Comparison of ENCODE assay signal across 19 cellular contexts in the genomic region with DNA sequence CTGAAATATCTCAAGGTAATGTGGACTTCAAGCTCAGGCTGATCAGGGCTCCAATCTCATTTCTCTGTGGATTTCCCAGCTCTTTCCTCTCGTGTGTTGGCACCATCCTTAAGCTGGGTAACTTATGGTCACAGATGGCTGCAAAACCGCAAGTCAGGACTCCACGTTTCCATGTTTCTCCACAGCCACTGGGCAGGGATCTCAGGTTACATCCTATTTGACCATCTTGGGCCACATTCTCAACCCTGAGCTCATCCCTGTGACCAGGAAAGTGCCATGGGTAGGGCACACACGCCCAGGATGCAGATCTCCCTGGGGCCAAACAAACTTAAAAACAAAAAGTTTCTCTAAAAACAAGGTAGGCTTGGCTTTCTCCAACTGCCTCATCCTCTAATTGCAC. TPM values are rescaled to one million over a fixed set of nuclear protein-coding genes. Genes with fewer than 3 reads are reported as not detected.
DNase-seq lines count a peak whose midpoint lies in the region; ATAC-seq and TF ChIP-seq lines count a peak whose summit lies in the region.
"Had no signal": no experiment of that assay in that cellular context is flagged by ENCODE, and none has a peak within 500 bp of the region (broad histone marks: within the 10 kb centered on the region; RNA-seq: fewer than 3 reads in every experiment).

No MANE protein-coding gene starts in this region.

- H3K18ac ChIP-seq in trophoblast cell (ENCODE audit: low read length) = peak overlapping the region; percentile 27

- TF ChIP-seq CTCF in endodermal cell (conservative IDR thresholded peaks at IDR 0.05) = no peak

- H3K9me3 ChIP-seq in endodermal cell (ENCODE audit: control insufficient read depth, low read length) = no peaks in the 10 kb centered on the region
- H3K9me3 ChIP-seq in trophoblast cell (ENCODE audit: insufficient read depth, low read depth, low read length) = no peaks in the 10 kb centered on the region
- H3K9me3 ChIP-seq: BE2C had no signal

- no peak overlapping the region for H4K91ac ChIP-seq in trophoblast cell (ENCODE audit: low read depth, low read length)

- H3K79me1 ChIP-seq in trophoblast cell (ENCODE audit: low read length) = peaks cover 24% of the 10 kb centered on the region

- H3K36me3 ChIP-seq in endodermal cell (ENCODE audit: control insufficient read depth, insufficient read depth, low read length) (no peaks in the 10 kb centered on the region), trophoblast cell (ENCODE audit: control insufficient read depth in 1 of 2, insufficient read depth in 2 of 2, low read length in 2 of 2) (no peaks in the 10 kb centered on the region)
- H3K36me3 ChIP-seq: BE2C had no signal

- no peaks in the 10 kb centered on the region for H3K36me3 Mint-ChIP-seq in endodermal cell (ENCODE audit: low read depth)

- H2AK5ac ChIP-seq in trophoblast cell (ENCODE audit: low read length) = peak overlapping the region; percentile 40

- H3K4ac ChIP-seq in trophoblast cell (ENCODE audit: low read depth, low read length) = no peak overlapping the region

- no peak overlapping the region for H3K23ac ChIP-seq in trophoblast cell (ENCODE audit: low read length)

- no peak overlapping the region for H3K4me3 Mint-ChIP-seq in endodermal cell
- H3K4me3 Mint-ChIP-seq: CD4-positive, alpha-beta T cell had no signal

- no peak overlapping the region for H4K12ac ChIP-seq in trophoblast cell (ENCODE audit: low read depth, low read length)

- H3K9ac ChIP-seq in endodermal cell (ENCODE audit: extremely low read depth, low read length, poor library complexity, severe bottlenecking) (no peak overlapping the region), trophoblast cell (ENCODE audit: low read length) (no peak overlapping the region)

- no peaks in the 10 kb centered on the region for H3K9me3 Mint-ChIP-seq in endodermal cell
- H3K9me3 Mint-ChIP-seq: CD4-positive, alpha-beta T cell had no signal

- H3K27ac Mint-ChIP-seq in endodermal cell = no peak overlapping the region
- H3K27ac Mint-ChIP-seq: CD4-positive, alpha-beta T cell had no signal

- WGBS in endodermal cell (ENCODE audit: insufficient coverage in 1 of 2, insufficient read length in 1 of 2), 2 experiments = 92% methylated on average over 4 of the region's 4 CpGs
- no CpG with 5 or more reads among the region's 4 CpGs for WGBS in trophoblast cell (ENCODE audit: extremely low coverage, insufficient coverage, insufficient read length)

- H3K4me1 ChIP-seq in endodermal cell (ENCODE audit: control insufficient read depth, insufficient read depth, low read length) (peaks cover 2% of the 10 kb centered on the region), trophoblast cell (ENCODE audit: control insufficient read depth in 1 of 2, insufficient read depth in 2 of 2, low read length in 2 of 2) (peaks cover 39 to 40% of the 10 kb centered on the region in 2 experiments)

- H3K27me3 ChIP-seq in endodermal cell (ENCODE audit: control insufficient read depth, insufficient read depth, low read length, poor library complexity, severe bottlenecking) (no peaks in the 10 kb centered on the region), trophoblast cell (ENCODE audit: insufficient read depth, low read length) (no peaks in the 10 kb centered on the region)
- H3K27me3 ChIP-seq: BE2C had no signal

- H3K4me2 ChIP-seq in trophoblast cell (ENCODE audit: low read length) = no peak overlapping the region

- H3K4me1 Mint-ChIP-seq in endodermal cell = peaks cover 12% of the 10 kb centered on the region

- H2AFZ ChIP-seq in trophoblast cell (ENCODE audit: insufficient read depth, low read length, poor library complexity) = no peak overlapping the region

- peak overlapping the region; percentile 25 for H3K14ac ChIP-seq in trophoblast cell (ENCODE audit: low read length)

- H3K79me2 ChIP-seq in trophoblast cell (ENCODE audit: control insufficient read depth, insufficient read depth, low read length, poor library complexity) = peaks cover under 1% of the 10 kb centered on the region

- H3K27ac ChIP-seq in endodermal cell (ENCODE audit: low read depth, low read length) (no peak overlapping the region), trophoblast cell (ENCODE audit: low read depth, low read length) (no peak overlapping the region)

- no peak for ATAC-seq in left lobe of liver

- H2BK12ac ChIP-seq in trophoblast cell (ENCODE audit: low read length) = peak overlapping the region; percentile 45

- DNase-seq in NCI-H510A treated with DMSO at 0.1 percent for 48 hours (lab: John Stamatoyannopoulos, UW) = peak; percentile 5
- no peak for DNase-seq in NCI-H510A (lab: John Stamatoyannopoulos, UW)
- DNase-seq in LHCN-M2 (ENCODE audit: low read depth) = peak; percentile 29
- DNase-seq in endodermal cell = peak; percentile 44
- DNase-seq in trophoblast cell = no peak
- DNase-seq in left lobe of liver (ENCODE audit: low spot score) = no peak
- DNase-seq in activated CD4-positive, alpha-beta T cell treated with anti-CD3 and anti-CD28 coated beads, Interleukin-2, amount 50 U/mL, for 4 hours = no peak
- no peak for DNase-seq in GM19238 (ENCODE audit: insufficient read length, low spot score)
- DNase-seq: 8988T; BE2C; CD4-positive, alpha-beta T cell; DMS79; GOT3; KG1; NCI-H1105; NCI-H187; NCI-H345; NCI-H69; NK-92 treated with Interleukin-12 subunit alpha and Interleukin-12 subunit beta, amount 100 ng/mL, for 24 hours had no signal

- no peaks in the 10 kb centered on the region for H3K27me3 Mint-ChIP-seq in endodermal cell (ENCODE audit: insufficient read depth)
- H3K27me3 Mint-ChIP-seq: CD4-positive, alpha-beta T cell had no signal

- H4K8ac ChIP-seq in trophoblast cell (ENCODE audit: low read depth, low read length) = no peak overlapping the region

- H3K4me3 ChIP-seq in endodermal cell (ENCODE audit: low read length) (no peak overlapping the region), trophoblast cell (ENCODE audit: low read depth, low read length) (no peak overlapping the region)

- H2BK5ac ChIP-seq in trophoblast cell (ENCODE audit: low read depth, low read length, poor library complexity) = no peak overlapping the region

- no peak overlapping the region for H2BK120ac ChIP-seq in trophoblast cell (ENCODE audit: insufficient read depth, low read length, poor library complexity)

RNA-seq across cellular contexts. Expression of a gene that starts 15.4 kb away (rescaled TPM):
- total RNA-seq in LHCN-M2 (2014; rRNA removed) (32.4 and 43.7 TPM in 2 replicates), endodermal cell (10 to 100 TPM; 17.9 to 23.9 TPM), left lobe of liver (12.4 TPM)
- polyA plus RNA-seq in LHCN-M2 (2012) = 23.1 TPM
- 16.7 TPM for polyA plus RNA-seq in endodermal cell (2013, experiment 1 of 2)
- polyA plus RNA-seq in endodermal cell (2013, experiment 2 of 2) = 16.3 TPM
- polyA plus RNA-seq in trophoblast cell (2013) = 14.3 and 15.4 TPM in 2 replicates

RNA-seq across cellular contexts. Expression of a gene that starts 25.2 kb away (rescaled TPM):
- total RNA-seq in LHCN-M2 (2014; rRNA removed) (0.06 TPM in 1 of 2 replicates, not detected in the other), endodermal cell (1 to 10 TPM in 1 of 2 donors, under 1 TPM in 1; 0.80 to 2.5 TPM), left lobe of liver (0.28 TPM)
- 0.17 TPM for polyA plus RNA-seq in LHCN-M2 (2012)
- polyA plus RNA-seq in endodermal cell (2013, experiment 1 of 2) = 0.11 TPM
- polyA plus RNA-seq in endodermal cell (2013, experiment 2 of 2) = 0.33 TPM
- polyA plus RNA-seq in trophoblast cell (2013) = 0.25 and 0.26 TPM in 2 replicates

Comparison
In these comparisons a context has a peak if more than half of its experiments do, and no peak if none do; other contexts are left out.
1. DNase-seq: peak in NCI-H510A treated with DMSO at 0.1 percent for 48 hours (single experiment), LHCN-M2 (single experiment) and endodermal cell (single experiment); none in NCI-H510A (single experiment), trophoblast cell (0 of 2), left lobe of liver (single experiment), activated CD4-positive, alpha-beta T cell treated with anti-CD3 and anti-CD28 coated beads, Interleukin-2, amount 50 U/mL, for 4 hours (0 of 2) and GM19238 (single experiment).